In genomic region chr15:57962887-57963286, GRCh38 we compare ENCODE assay signal across 19 cellular contexts.
"Had no signal": no experiment of that assay in that cellular context is flagged by ENCODE, and none has a peak within 500 bp of the region (broad histone marks: within the 10 kb centered on the region; RNA-seq: fewer than 3 reads in every experiment).

No MANE protein-coding gene starts in this region.

- H3K4me3 ChIP-seq: psoas muscle, right lobe of liver, tibial nerve had no signal

- H3K9me3 Mint-ChIP-seq: activated CD4-positive, alpha-beta T cell treated with anti-CD3 and anti-CD28 coated beads, Interleukin-2, amount 10 ng/mL, durations not matched to agents 24 days and 14 days; activated naive CD4-positive, alpha-beta T cell treated with anti-CD3 and anti-CD28 coated beads for 36 hours; activated T-helper 17 cell treated with anti-CD3 and anti-CD28 coated beads, Interleukin-2, amount 50 U/mL, for 72 hours; effector memory CD8-positive, alpha-beta T cell; immature natural killer cell; natural killer cell treated with Interleukin-12 subunit alpha and Interleukin-12 subunit beta and Interleukin-15 and Interleukin-18, amount 100 ng/mL, for 72 hours; stimulated activated effector memory CD8-positive, alpha-beta T cell treated with anti-CD3 and anti-CD28 coated beads, Interleukin-12 subunit alpha, Interleukin-12 subunit beta, amount 100 ng/mL, for 72 hours; WTC11 had no signal

- H3K36me3 Mint-ChIP-seq: immature natural killer cell; natural killer cell treated with Interleukin-12 subunit alpha and Interleukin-12 subunit beta and Interleukin-15 and Interleukin-18, amount 100 ng/mL, for 72 hours; stimulated activated effector memory CD8-positive, alpha-beta T cell treated with anti-CD3 and anti-CD28 coated beads, Interleukin-12 subunit alpha, Interleukin-12 subunit beta, amount 100 ng/mL, for 72 hours; WTC11 had no signal

- H3K4me3 Mint-ChIP-seq: activated CD4-positive, alpha-beta T cell treated with anti-CD3 and anti-CD28 coated beads, Interleukin-2, amount 10 ng/mL, durations not matched to agents 24 days and 14 days; activated naive CD4-positive, alpha-beta T cell treated with anti-CD3 and anti-CD28 coated beads for 36 hours; activated T-helper 17 cell treated with anti-CD3 and anti-CD28 coated beads, Interleukin-2, amount 50 U/mL, for 72 hours; effector memory CD8-positive, alpha-beta T cell; immature natural killer cell; natural killer cell treated with Interleukin-12 subunit alpha and Interleukin-12 subunit beta and Interleukin-15 and Interleukin-18, amount 100 ng/mL, for 72 hours; stimulated activated effector memory CD8-positive, alpha-beta T cell treated with anti-CD3 and anti-CD28 coated beads, Interleukin-12 subunit alpha, Interleukin-12 subunit beta, amount 100 ng/mL, for 72 hours; WTC11 had no signal

- H3K27ac Mint-ChIP-seq: activated CD4-positive, alpha-beta T cell treated with anti-CD3 and anti-CD28 coated beads, Interleukin-2, amount 10 ng/mL, durations not matched to agents 24 days and 14 days; activated naive CD4-positive, alpha-beta T cell treated with anti-CD3 and anti-CD28 coated beads for 36 hours; activated T-helper 17 cell treated with anti-CD3 and anti-CD28 coated beads, Interleukin-2, amount 50 U/mL, for 72 hours; effector memory CD8-positive, alpha-beta T cell; immature natural killer cell; natural killer cell treated with Interleukin-12 subunit alpha and Interleukin-12 subunit beta and Interleukin-15 and Interleukin-18, amount 100 ng/mL, for 72 hours; stimulated activated effector memory CD8-positive, alpha-beta T cell treated with anti-CD3 and anti-CD28 coated beads, Interleukin-12 subunit alpha, Interleukin-12 subunit beta, amount 100 ng/mL, for 72 hours; WTC11 had no signal

- H3K4me1 Mint-ChIP-seq: activated CD4-positive, alpha-beta T cell treated with anti-CD3 and anti-CD28 coated beads, Interleukin-2, amount 10 ng/mL, durations not matched to agents 24 days and 14 days; activated T-helper 17 cell treated with anti-CD3 and anti-CD28 coated beads, Interleukin-2, amount 50 U/mL, for 72 hours; immature natural killer cell; stimulated activated effector memory CD8-positive, alpha-beta T cell treated with anti-CD3 and anti-CD28 coated beads, Interleukin-12 subunit alpha, Interleukin-12 subunit beta, amount 100 ng/mL, for 72 hours had no signal

- DNase-seq: activated CD4-positive, alpha-beta T cell treated with anti-CD3 and anti-CD28 coated beads, Interleukin-2, amount 10 ng/mL, durations not matched to agents 24 days and 14 days; activated CD8-positive, alpha-beta memory T cell treated with anti-CD3 and anti-CD28 coated beads for 24 hours; activated naive CD4-positive, alpha-beta T cell treated with anti-CD3 and anti-CD28 coated beads for 36 hours; activated T-cell treated with anti-CD3 and anti-CD28 coated beads for 4 hours; central memory CD4-positive, alpha-beta T cell; cortex of kidney; effector memory CD8-positive, alpha-beta T cell; erythroblast; glutamatergic neuron; immature natural killer cell; left colon; occipital lobe; psoas muscle; right lobe of liver had no signal

- ATAC-seq: activated T-helper 17 cell treated with anti-CD3 and anti-CD28 coated beads, Interleukin-2, amount 50 U/mL, for 72 hours; effector memory CD8-positive, alpha-beta T cell; left colon; natural killer cell treated with Interleukin-12 subunit alpha and Interleukin-12 subunit beta and Interleukin-15 and Interleukin-18, amount 100 ng/mL, for 72 hours; psoas muscle; right lobe of liver; stimulated activated effector memory CD8-positive, alpha-beta T cell treated with anti-CD3 and anti-CD28 coated beads, Interleukin-12 subunit alpha, Interleukin-12 subunit beta, amount 100 ng/mL, for 72 hours; WTC11 had no signal
